Comparison of ENCODE assay signal across 8 cellular contexts in genomic region chr5:154214236-154215106, GRCh38. TPM values are rescaled to one million over a fixed set of nuclear protein-coding genes. Genes with fewer than 3 reads are reported as not detected.
DNase-seq lines count a peak whose midpoint lies in the region; ATAC-seq, FAIRE-seq and TF ChIP-seq lines count a peak whose summit lies in the region.

No MANE protein-coding gene starts in this region.

- no peak for TF ChIP-seq CTCF in vagina (IDR thresholded peaks at IDR 0.05)

- FAIRE-seq in HTR-8/SVneo (lab: Jason Lieb, UNC) = no peak

- DNase-seq in EL (peak; percentile 63), HTR-8/SVneo (ENCODE audit: insufficient read length, low spot score) (peak; percentile 45), epithelial cell of prostate (ENCODE audit: low read depth, low spot score) (peak; percentile 51), NCI-H526 treated with DMSO at 0.1 percent for 48 hours (lab: John Stamatoyannopoulos, UW) (no peak), vagina (ENCODE audit: extremely low spot score in 2 of 2) (no peak), NAMALWA (ENCODE audit: low spot score) (no peak), MG63 (no peak)

- H3K27me3 ChIP-seq in vagina (no peaks in the 10 kb centered on the region), MG63 (no peaks in the 10 kb centered on the region)

- peaks cover 16% of the 10 kb centered on the region for H3K4me1 ChIP-seq in vagina

- TF ChIP-seq POLR2A in vagina (IDR thresholded peaks at IDR 0.05) = no peak

- no peaks in the 10 kb centered on the region for H3K36me3 ChIP-seq in vagina
- 0 out of 2 replicates have a peak, but pooled peaks cover under 1% of the 10 kb centered on the region for H3K36me3 ChIP-seq in MG63

- H3K4me3 ChIP-seq in vagina (no peak overlapping the region), MG63 (no peak overlapping the region)

- H3K9me3 ChIP-seq in vagina (no peaks in the 10 kb centered on the region), MG63 (no peaks in the 10 kb centered on the region)

- peak; percentile 49 for ATAC-seq in GM21526 (IDR thresholded peaks at IDR 0.05; ENCODE audit: low FRiP score, unreplicated experiment)

- H3K27ac ChIP-seq in epithelial cell of prostate = peak overlapping the region; percentile 65
- H3K27ac ChIP-seq in vagina = no peak overlapping the region

- intact Hi-C loops in vagina (cut with DNase I) = no loop called here

RNA-seq across cellular contexts. Expression of gene GALNT10, which starts 23.9 kb away (rescaled TPM):
- total RNA-seq in vagina = 11.5 TPM
- total RNA-seq in MG63 (2014; rRNA removed; shearing (Covaris generic); ENCODE audit: low replicate concordance) = 25.9 and 26.3 TPM in 2 replicates

Comparison
In these comparisons a context has a peak if more than half of its experiments do, and no peak if none do; other contexts are left out.
1. DNase-seq: peak in EL (single experiment), HTR-8/SVneo (single experiment) and epithelial cell of prostate (single experiment); none in NCI-H526 treated with DMSO at 0.1 percent for 48 hours (single experiment), vagina (0 of 2), NAMALWA (single experiment) and MG63 (single experiment).